ENCODE assay signal across 8 cellular contexts in genomic region chr7:64314493-64315020, GRCh38. TPM values are rescaled to one million over a fixed set of nuclear protein-coding genes. Genes with fewer than 3 reads are reported as not detected.
A peak's percentile ranks its signal among the peaks of the same experiment; 100 is the strongest.
DNase-seq lines count a peak whose midpoint lies in the region; ATAC-seq, FAIRE-seq and TF ChIP-seq lines count a peak whose summit lies in the region.

No MANE protein-coding gene starts in this region.

- no peaks in the 10 kb centered on the region for H4K20me1 ChIP-seq in PC-9 (ENCODE audit: insufficient read depth)

- 13 to 22% (median 16%) methylated on average over 14 of the region's 14 CpGs for WGBS in psoas muscle, 3 donors

- no peaks in the 10 kb centered on the region for H3K9me2 ChIP-seq in PC-9 (ENCODE audit: insufficient read depth)

- H3K4me1 ChIP-seq in ES-I3 (ENCODE audit: insufficient read depth, low read length) (no peaks in the 10 kb centered on the region), PC-9 (replicated peaks; ENCODE audit: insufficient read depth) (peaks cover 7% of the 10 kb centered on the region), psoas muscle (peaks cover 6% of the 10 kb centered on the region)

- TF ChIP-seq CTCF in PC-9 (conservative IDR thresholded peaks at IDR 0.05) (no peak), psoas muscle (IDR thresholded peaks at IDR 0.05) (no peak), type B pancreatic cell (conservative IDR thresholded peaks at IDR 0.05) (no peak)

- H3K9me3 ChIP-seq in ES-I3 (ENCODE audit: control insufficient read depth, insufficient read depth, low read length), result no peaks in the 10 kb centered on the region
- H3K9me3 ChIP-seq in PC-9 (ENCODE audit: insufficient read depth, low read depth), result no peaks in the 10 kb centered on the region; the same call in 1 of the 2 replicates
- H3K9me3 ChIP-seq in psoas muscle, result no peaks in the 10 kb centered on the region

- ATAC-seq in effector memory CD8-positive, alpha-beta T cell (replicated peaks), result no peak
- no peak for ATAC-seq in psoas muscle

- DNase-seq in PC-9 (no peak), psoas muscle (no peak), H4 (ENCODE audit: low spot score) (no peak), type B pancreatic cell (ENCODE audit: extremely low spot score, unreplicated experiment) (no peak), GM12892 (ENCODE audit: insufficient read length) (no peak)
- DNase-seq in effector memory CD8-positive, alpha-beta T cell, result no peak
- no peak for DNase-seq in stimulated activated CD4-positive, alpha-beta T cell treated with anti-CD3 and anti-CD28 coated beads, Interleukin-2, amount 100 ng/mL, for 48 hours

- H3K36me3 ChIP-seq in ES-I3 (ENCODE audit: insufficient read depth, low read length) (no peaks in the 10 kb centered on the region), PC-9 (ENCODE audit: low read depth) (no peaks in the 10 kb centered on the region; the same call in 1 of the 2 replicates), psoas muscle (ENCODE audit: insufficient read depth in 1 of 2, low read depth in 1 of 2) (peaks cover 0 to 7% of the 10 kb centered on the region in 2 donors)

- intact Hi-C loops in PC-9 (cut with micrococcal nuclease; ENCODE audit: unreplicated experiment) (no loop called here), psoas muscle (cut with DNase I) (loop anchor here in 1 of 2 donors (10.0 kb wide), 1 partner anchor 300 kb away; no protein-coding TSS in a partner anchor)

- H3K79me2 ChIP-seq in PC-9 (ENCODE audit: low read depth), result peaks cover 25% of the 10 kb centered on the region

- H3K36me3 Mint-ChIP-seq in effector memory CD8-positive, alpha-beta T cell (ENCODE audit: insufficient read depth), result peaks cover 6% of the 10 kb centered on the region
- H3K36me3 Mint-ChIP-seq in type B pancreatic cell, result no peaks in the 10 kb centered on the region

- no TSS peak for BruUV-seq in PC-9 (replicated peaks; lab: Mats Ljungman, UMichigan)

- H2AFZ ChIP-seq in PC-9, result peak overlapping the region; percentile 94

- FAIRE-seq in GM12892 (lab: Jason Lieb, UNC), result no peak

- no peaks in the 10 kb centered on the region; the same call in 1 of the 2 replicates for H3F3A ChIP-seq in PC-9 (ENCODE audit: insufficient read depth, low read depth)

- peak overlapping the region; percentile 54; the same call in 1 of the 2 replicates for H3K27ac ChIP-seq in PC-9
- H3K27ac ChIP-seq in psoas muscle, result no peak overlapping the region

- peak overlapping the region; percentile 94 for H3K27ac Mint-ChIP-seq in effector memory CD8-positive, alpha-beta T cell
- H3K27ac Mint-ChIP-seq in type B pancreatic cell, result no peak overlapping the region

- CTCF ChIA-PET in PC-9 (lab: Charles Lee), result no interaction called here

- POLR2A ChIA-PET in PC-9 (lab: Charles Lee; ENCODE audit: unreplicated experiment), result interaction anchor here (0.5 kb wide), 1 partner anchor 378 kb away, joined by 9 read pairs; no protein-coding TSS in a partner anchor

- peak overlapping the region; percentile 76 for H3K4me3 ChIP-seq in PC-9
- peak overlapping the region; percentile 68 for H3K4me3 ChIP-seq in psoas muscle

- no peak for TF ChIP-seq POLR2A in GM12892 (IDR thresholded peaks at IDR 0.05; ENCODE audit: low read depth, low read length)

- H3K4me1 Mint-ChIP-seq in effector memory CD8-positive, alpha-beta T cell (ENCODE audit: low read depth in 2 of 2), result peaks cover 19 to 20% of the 10 kb centered on the region in 2 donors
- H3K4me1 Mint-ChIP-seq in type B pancreatic cell (ENCODE audit: unreplicated experiment), result no peaks in the 10 kb centered on the region

- H3K4me2 ChIP-seq in PC-9, result peak overlapping the region; percentile 78

- H3K4me3 Mint-ChIP-seq in effector memory CD8-positive, alpha-beta T cell, result peak overlapping the region; percentile 91 to 94
- H3K4me3 Mint-ChIP-seq in type B pancreatic cell, result no peak overlapping the region

- no peaks in the 10 kb centered on the region for H3K27me3 ChIP-seq in PC-9 (ENCODE audit: insufficient read depth, low read depth)
- no peaks in the 10 kb centered on the region for H3K27me3 ChIP-seq in psoas muscle (ENCODE audit: insufficient read depth in 3 of 3, low read length in 2 of 3)

- no peaks in the 10 kb centered on the region for H3K9me3 Mint-ChIP-seq in effector memory CD8-positive, alpha-beta T cell
- no peaks in the 10 kb centered on the region for H3K9me3 Mint-ChIP-seq in type B pancreatic cell

- H3K27me3 Mint-ChIP-seq in effector memory CD8-positive, alpha-beta T cell, result no peaks in the 10 kb centered on the region
- H3K27me3 Mint-ChIP-seq in type B pancreatic cell, result no peaks in the 10 kb centered on the region

- peak overlapping the region; percentile 54 for H3K9ac ChIP-seq in ES-I3 (ENCODE audit: low read depth, low read length)

RNA-seq across cellular contexts. Expression of gene ZNF736, which starts 0.8 kb away (rescaled TPM):
- total RNA-seq in PC-9 (2021), result 20.1 and 20.8 TPM in 2 replicates
- 1 to 10 TPM; 2.9 to 8.0 (median 5.2) TPM for total RNA-seq in psoas muscle
- 1 to 10 TPM; 1.1 to 5.3 (median 1.2) TPM for polyA plus RNA-seq in psoas muscle
- 5.0 and 5.4 TPM in 2 replicates for total RNA-seq in H4 (2014; rRNA removed; shearing (Covaris generic))
- total RNA-seq in type B pancreatic cell (ENCODE audit: low replicate concordance), result not detected in 2 replicates
- 8.8 TPM for polyA plus RNA-seq in GM12892 (2012; ENCODE audit: missing spikeins)
